Comparison of ENCODE assay signal across 1 cellular context in genomic region chr10:62708569-62708968, GRCh38.
TF ChIP-seq lines count a peak whose summit lies in the region.

No MANE protein-coding gene starts in this region.

TF ChIP-seq in SK-N-SH, 30 proteins besides CTCF, POLR2A, EP300 and RAD21 (continued from another document):
- no peak for TF ChIP-seq PBX3 (IDR thresholded peaks at IDR 0.05)
- TF ChIP-seq, protein P1, sequence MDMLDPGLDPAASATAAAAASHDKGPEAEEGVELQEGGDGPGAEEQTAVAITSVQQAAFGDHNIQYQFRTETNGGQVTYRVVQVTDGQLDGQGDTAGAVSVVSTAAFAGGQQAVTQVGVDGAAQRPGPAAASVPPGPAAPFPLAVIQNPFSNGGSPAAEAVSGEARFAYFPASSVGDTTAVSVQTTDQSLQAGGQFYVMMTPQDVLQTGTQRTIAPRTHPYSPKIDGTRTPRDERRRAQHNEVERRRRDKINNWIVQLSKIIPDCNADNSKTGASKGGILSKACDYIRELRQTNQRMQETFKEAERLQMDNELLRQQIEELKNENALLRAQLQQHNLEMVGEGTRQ (IDR thresholded peaks at IDR 0.05; ENCODE audit: borderline replicate concordance, low read depth, low read length), result no peak
- TF ChIP-seq MXI1 (IDR thresholded peaks at IDR 0.05; ENCODE audit: low read depth, low read length), result no peak
- no peak for TF ChIP-seq NFIC (IDR thresholded peaks at IDR 0.05; ENCODE audit: borderline replicate concordance)
- no peak for TF ChIP-seq NRF1 (IDR thresholded peaks at IDR 0.05; ENCODE audit: low read depth, low read length)
- TF ChIP-seq EZH2phosphoT487 (IDR thresholded peaks at IDR 0.05; ENCODE audit: borderline replicate concordance, low read depth), result no peak
- no peak for TF ChIP-seq GATA2 (CRISPR knock-in tag; IDR thresholded peaks at IDR 0.05)
